ENCODE assay signal across 1 cellular context in genomic region chr12:46523863-46524770, GRCh38.
TF ChIP-seq lines count a peak whose summit lies in the region.

No MANE protein-coding gene starts in this region.

TF ChIP-seq in HepG2, 621 proteins besides CTCF, POLR2A, EP300 and RAD21 (continued from another document and continues in another):
- TF ChIP-seq TFAP4 (IDR thresholded peaks at IDR 0.05; ENCODE audit: borderline replicate concordance, low read depth) (peak; percentile 74; the same call in 1 of the 2 replicates), FOXA1 (IDR thresholded peaks at IDR 0.05) (no peak), FOXA1 (CRISPR knock-in tag; IDR thresholded peaks at IDR 0.05) (peak; percentile 40), SIN3A (IDR thresholded peaks at IDR 0.05; ENCODE audit: borderline replicate concordance, low read depth, low read length) (no peak), SSRP1 (CRISPR knock-in tag; IDR thresholded peaks at IDR 0.05) (no peak), ZNF264 (CRISPR knock-in tag; IDR thresholded peaks at IDR 0.05) (no peak), ZBTB49 (CRISPR knock-in tag; IDR thresholded peaks at IDR 0.05; ENCODE audit: borderline replicate concordance) (no peak), IRX3 (CRISPR knock-in tag; IDR thresholded peaks at IDR 0.05; ENCODE audit: borderline replicate concordance, low read depth) (no peak), SAP130 (CRISPR knock-in tag; IDR thresholded peaks at IDR 0.05; ENCODE audit: low read depth) (peak; percentile 51; the same call in 1 of the 2 replicates), RBM39 (IDR thresholded peaks at IDR 0.05; ENCODE audit: low read depth, low read length, poor library complexity, severe bottlenecking) (no peak), ZBTB25 (CRISPR knock-in tag; IDR thresholded peaks at IDR 0.05) (0 out of 2 replicates have a peak, but pooled peaks have one; percentile 12), NAIF1 (CRISPR knock-in tag; IDR thresholded peaks at IDR 0.05; ENCODE audit: borderline replicate concordance) (no peak), KAT8 (CRISPR knock-in tag; IDR thresholded peaks at IDR 0.05) (peak; percentile 63; the same call in 1 of the 2 replicates), RFX5 (IDR thresholded peaks at IDR 0.05; ENCODE audit: low read depth, low read length) (peak; percentile 93), SMYD3 (CRISPR knock-in tag; IDR thresholded peaks at IDR 0.05) (no peak), YEATS2 (CRISPR knock-in tag; IDR thresholded peaks at IDR 0.05; ENCODE audit: borderline replicate concordance) (peak; percentile 36; the same call in 1 of the 2 replicates), ZNF280D (CRISPR knock-in tag; IDR thresholded peaks at IDR 0.05) (peak; percentile 65; the same call in 1 of the 2 replicates), ZNF788 (CRISPR knock-in tag; IDR thresholded peaks at IDR 0.05; ENCODE audit: borderline replicate concordance) (peak; percentile 35; the same call in 1 of the 2 replicates), NCOR1 (IDR thresholded peaks at IDR 0.05; ENCODE audit: borderline replicate concordance, low read length) (peak; percentile 37; the same call in 1 of the 2 replicates), ZNF720 (CRISPR knock-in tag; IDR thresholded peaks at IDR 0.05) (no peak), ASH2L (IDR thresholded peaks at IDR 0.05; ENCODE audit: insufficient read length, low read depth, low read length) (peak; percentile 59), HOXA9 (CRISPR knock-in tag; IDR thresholded peaks at IDR 0.05; ENCODE audit: borderline replicate concordance) (no peak), ZSCAN29 (CRISPR knock-in tag; conservative IDR thresholded peaks at IDR 0.05) (peak; percentile 38; the same call in 1 of the 2 replicates), PITX1 (CRISPR knock-in tag; IDR thresholded peaks at IDR 0.05) (peak; percentile 8; the same call in 1 of the 2 replicates), LCORL (IDR thresholded peaks at IDR 0.05) (no peak), LCORL (CRISPR knock-in tag; IDR thresholded peaks at IDR 0.05) (peak; percentile 33; the same call in 1 of the 2 replicates), KLF9 (CRISPR knock-in tag; IDR thresholded peaks at IDR 0.05; ENCODE audit: low read depth) (no peak), ZNF414 (CRISPR knock-in tag; IDR thresholded peaks at IDR 0.05) (peak; percentile 66; the same call in 1 of the 2 replicates), ZNF83 (CRISPR knock-in tag; IDR thresholded peaks at IDR 0.05; ENCODE audit: borderline replicate concordance) (no peak), ELK4 (CRISPR knock-in tag; IDR thresholded peaks at IDR 0.05; ENCODE audit: borderline replicate concordance) (no peak), ZNF564 (CRISPR knock-in tag; IDR thresholded peaks at IDR 0.05) (peak; percentile 37; the same call in 1 of the 2 replicates), ZNF18 (CRISPR knock-in tag; IDR thresholded peaks at IDR 0.05; ENCODE audit: insufficient replicate concordance) (no peak), ZNF431 (CRISPR knock-in tag; IDR thresholded peaks at IDR 0.05; ENCODE audit: borderline replicate concordance, low read depth) (no peak), NFYC (CRISPR knock-in tag; IDR thresholded peaks at IDR 0.05) (peak; percentile 65), ZBTB42 (CRISPR knock-in tag; IDR thresholded peaks at IDR 0.05) (peak; percentile 44; the same call in 1 of the 2 replicates), ZNF772 (CRISPR knock-in tag; IDR thresholded peaks at IDR 0.05) (peak; percentile 58; the same call in 1 of the 2 replicates), THAP11 (CRISPR knock-in tag; IDR thresholded peaks at IDR 0.05) (peak; percentile 43; the same call in 1 of the 2 replicates), GATAD2A (CRISPR knock-in tag; IDR thresholded peaks at IDR 0.05) (peak; percentile 51), MED1 (CRISPR knock-in tag; IDR thresholded peaks at IDR 0.05) (peak; percentile 80; the same call in 1 of the 2 replicates), HNF4G (IDR thresholded peaks at IDR 0.05; ENCODE audit: borderline replicate concordance, low read depth, low read length) (peak; percentile 51; the same call in 1 of the 2 replicates), HNF4G (CRISPR knock-in tag; IDR thresholded peaks at IDR 0.05; ENCODE audit: borderline replicate concordance, low read depth) (no peak), ZNF274 (CRISPR knock-in tag; IDR thresholded peaks at IDR 0.05) (no peak), ZNF441 (CRISPR knock-in tag; IDR thresholded peaks at IDR 0.05; ENCODE audit: borderline replicate concordance) (peak; percentile 65; the same call in 1 of the 2 replicates), ZNF576 (CRISPR knock-in tag; IDR thresholded peaks at IDR 0.05) (no peak), CREB1 (IDR thresholded peaks at IDR 0.05) (peak; percentile 65), CREB1 (CRISPR knock-in tag; IDR thresholded peaks at IDR 0.05) (peak; percentile 59), CEBPG (CRISPR knock-in tag; IDR thresholded peaks at IDR 0.05) (0 out of 2 replicates have a peak, but pooled peaks have one; percentile 24), JUN (CRISPR knock-in tag; IDR thresholded peaks at IDR 0.05) (peak; percentile 47; the same call in 1 of the 2 replicates), PTBP1 (IDR thresholded peaks at IDR 0.05; ENCODE audit: low read depth, low read length, poor library complexity, severe bottlenecking) (no peak), SYNCRIP (IDR thresholded peaks at IDR 0.05; ENCODE audit: insufficient read depth, low read depth, low read length) (no peak), ATF1 (CRISPR knock-in tag; IDR thresholded peaks at IDR 0.05) (peak; percentile 37; the same call in 1 of the 2 replicates), ZNF562 (CRISPR knock-in tag; IDR thresholded peaks at IDR 0.05; ENCODE audit: borderline replicate concordance) (no peak), WIZ (CRISPR knock-in tag; IDR thresholded peaks at IDR 0.05) (no peak), ZNF446 (CRISPR knock-in tag; IDR thresholded peaks at IDR 0.05) (no peak), TOE1 (CRISPR knock-in tag; IDR thresholded peaks at IDR 0.05) (no peak), ZNF574 (CRISPR knock-in tag; IDR thresholded peaks at IDR 0.05) (peak; percentile 66)
